Comparison of ENCODE assay signal across 19 cellular contexts in genomic region chr10:69385454-69386350, GRCh38. TPM values are rescaled to one million over a fixed set of nuclear protein-coding genes. Genes with fewer than 3 reads are reported as not detected.
DNase-seq lines count a peak whose midpoint lies in the region; ATAC-seq and TF ChIP-seq lines count a peak whose summit lies in the region.
"Had no signal": no experiment of that assay in that cellular context is flagged by ENCODE, and none has a peak within 500 bp of the region (broad histone marks: within the 10 kb centered on the region; RNA-seq: fewer than 3 reads in every experiment).

No MANE protein-coding gene starts in this region.

- peak overlapping the region; percentile 78; the same call in 1 of the 2 replicates for H3K27ac ChIP-seq in GM23338 (ENCODE audit: low read depth)
- peak overlapping the region; percentile 39 to 71 (median 65) for H3K27ac ChIP-seq in thyroid gland
- H3K27ac ChIP-seq in esophagus muscularis mucosa (replicated peaks in 1 of 4), result no peak overlapping the region
- no peak overlapping the region for H3K27ac ChIP-seq in PC-3 (ENCODE audit: low read length)
- H3K27ac ChIP-seq: BLaER1 treated with 17β-estradiol and CSF1 and Interleukin-3, amounts not matched to agents 10 nM and 100 nM; neural progenitor cell; right atrium auricular region had no signal

- H3K4me2 ChIP-seq in GM23338 (no peak overlapping the region), PC-3 (ENCODE audit: low read length) (no peak overlapping the region)
- H3K4me2 ChIP-seq: BLaER1 treated with 17β-estradiol and CSF1 and Interleukin-3, amounts not matched to agents 10 nM and 100 nM; neural progenitor cell; SK-N-SH had no signal

- H3K4me3 ChIP-seq in GM23338 (no peak overlapping the region), thyroid gland (replicated peaks in 1 of 3) (no peak overlapping the region), esophagus muscularis mucosa (no peak overlapping the region), PC-3 (ENCODE audit: low read length) (no peak overlapping the region)
- H3K4me3 ChIP-seq: BLaER1 treated with 17β-estradiol and CSF1 and Interleukin-3, amounts not matched to agents 10 nM and 100 nM; neural progenitor cell; right atrium auricular region had no signal

- no peaks in the 10 kb centered on the region; the same call in 1 of the 2 replicates for H4K20me1 ChIP-seq in GM23338 (replicated peaks; ENCODE audit: insufficient read depth)
- H4K20me1 ChIP-seq in PC-3 (ENCODE audit: low read length), result 0 out of 2 replicates have a peak, but pooled peaks cover 4% of the 10 kb centered on the region

- peaks cover 18% of the 10 kb centered on the region for H3K4me1 Mint-ChIP-seq in GM23338
- H3K4me1 Mint-ChIP-seq in activated T-helper 1 cell treated with anti-CD3 and anti-CD28 coated beads, Interleukin-12 subunit alpha, Interleukin-12 subunit beta, Interleukin-2, Interleukin-4 antibody, amounts not matched to agents 30 ng/mL and 10 ng/mL and 1 ng/mL, durations not matched to agents 14 hours and 24 hours and 36 hours (ENCODE audit: low read depth), result peaks cover 23% of the 10 kb centered on the region

- H3K9ac ChIP-seq in PC-3 (ENCODE audit: low read length), result no peak overlapping the region
- H3K9ac ChIP-seq: BLaER1 treated with 17β-estradiol and CSF1 and Interleukin-3, amounts not matched to agents 10 nM and 100 nM; neural progenitor cell; SK-N-SH had no signal

- no peak overlapping the region for H3K4me3 Mint-ChIP-seq in GM23338
- no peak overlapping the region for H3K4me3 Mint-ChIP-seq in activated T-helper 1 cell treated with anti-CD3 and anti-CD28 coated beads, Interleukin-12 subunit alpha, Interleukin-12 subunit beta, Interleukin-2, Interleukin-4 antibody, amounts not matched to agents 30 ng/mL and 10 ng/mL and 1 ng/mL, durations not matched to agents 14 hours and 24 hours and 36 hours
- H3K4me3 Mint-ChIP-seq: neural progenitor cell had no signal

- TF ChIP-seq POLR2A in thyroid gland (IDR thresholded peaks at IDR 0.05) (no peak), esophagus muscularis mucosa (IDR thresholded peaks at IDR 0.05; ENCODE audit: low read depth) (no peak)

- CTCF ChIA-PET in PC-3 (lab: Charles Lee), result interaction anchor here (0.6 kb wide), 1 partner anchor 147 kb away, joined by 4 read pairs; no protein-coding TSS in a partner anchor

- no peak overlapping the region; the same call in 1 of the 2 replicates for H3K27ac Mint-ChIP-seq in GM23338
- H3K27ac Mint-ChIP-seq in activated T-helper 1 cell treated with anti-CD3 and anti-CD28 coated beads, Interleukin-12 subunit alpha, Interleukin-12 subunit beta, Interleukin-2, Interleukin-4 antibody, amounts not matched to agents 30 ng/mL and 10 ng/mL and 1 ng/mL, durations not matched to agents 14 hours and 24 hours and 36 hours, result peak overlapping the region; percentile 36
- H3K27ac Mint-ChIP-seq: neural progenitor cell had no signal

- DNase-seq in GM23338 (ENCODE audit: low spot score) (no peak), left lobe of liver (ENCODE audit: low spot score) (no peak), thyroid gland (peak in 1 of 2 donors; percentile 50), esophagus muscularis mucosa (ENCODE audit: extremely low spot score) (no peak), PC-3 (no peak)
- no peak for DNase-seq in activated T-helper 1 cell treated with anti-CD3 and anti-CD28 coated beads, Interleukin-12 subunit alpha, Interleukin-12 subunit beta, Interleukin-2, Interleukin-4 antibody, amounts not matched to agents 30 ng/mL and 10 ng/mL and 1 ng/mL, durations not matched to agents 14 hours and 24 hours and 36 hours (ENCODE audit: low spot score)
- DNase-seq in stimulated activated naive CD4-positive, alpha-beta T cell (lab: John Stamatoyannopoulos, UW), result no peak
- DNase-seq: activated CD4-positive, alpha-beta T cell treated with anti-CD3 and anti-CD28 coated beads, Interleukin-2, amount 50 U/mL, for 48 hours; aorta; DMS79 treated with DMSO at 0.1 percent for 48 hours; mesendoderm; NCI-H2081; NCI-H524; SK-N-SH had no signal

- H3K4me1 ChIP-seq in GM23338 (ENCODE audit: insufficient read depth), result peaks cover 19% of the 10 kb centered on the region
- H3K4me1 ChIP-seq in thyroid gland, result peaks cover 25 to 32% of the 10 kb centered on the region in 2 donors
- peaks cover 11 to 33% (median 31%) of the 10 kb centered on the region in 4 donors for H3K4me1 ChIP-seq in esophagus muscularis mucosa
- peaks cover 36% of the 10 kb centered on the region for H3K4me1 ChIP-seq in PC-3 (ENCODE audit: insufficient read depth, low read length)

- H3K36me3 ChIP-seq in GM23338 (ENCODE audit: insufficient read depth) (peaks cover 72% of the 10 kb centered on the region), thyroid gland (peaks cover 21 to 72% of the 10 kb centered on the region in 2 donors), esophagus muscularis mucosa (peaks cover 46 to 100% (median 93%) of the 10 kb centered on the region in 4 donors), PC-3 (ENCODE audit: low read depth, low read length) (peaks cover 54% of the 10 kb centered on the region)
- H3K36me3 ChIP-seq: neural progenitor cell had no signal

- no peaks in the 10 kb centered on the region for H3K9me3 Mint-ChIP-seq in GM23338
- no peaks in the 10 kb centered on the region for H3K9me3 Mint-ChIP-seq in activated T-helper 1 cell treated with anti-CD3 and anti-CD28 coated beads, Interleukin-12 subunit alpha, Interleukin-12 subunit beta, Interleukin-2, Interleukin-4 antibody, amounts not matched to agents 30 ng/mL and 10 ng/mL and 1 ng/mL, durations not matched to agents 14 hours and 24 hours and 36 hours
- H3K9me3 Mint-ChIP-seq: neural progenitor cell had no signal

- TF ChIP-seq EP300 in esophagus muscularis mucosa (IDR thresholded peaks at IDR 0.05), result no peak

- no peak overlapping the region for H2AFZ ChIP-seq in GM23338
- no peak overlapping the region for H2AFZ ChIP-seq in PC-3 (ENCODE audit: low read length)
- H2AFZ ChIP-seq: neural progenitor cell had no signal

- H3K27me3 Mint-ChIP-seq in GM23338 (ENCODE audit: insufficient read depth, low read depth, poor library complexity), result peaks cover 5% of the 10 kb centered on the region
- H3K27me3 Mint-ChIP-seq in activated T-helper 1 cell treated with anti-CD3 and anti-CD28 coated beads, Interleukin-12 subunit alpha, Interleukin-12 subunit beta, Interleukin-2, Interleukin-4 antibody, amounts not matched to agents 30 ng/mL and 10 ng/mL and 1 ng/mL, durations not matched to agents 14 hours and 24 hours and 36 hours (ENCODE audit: insufficient read depth), result no peaks in the 10 kb centered on the region

- H3K9me2 ChIP-seq in GM23338 (ENCODE audit: insufficient read depth), result no peaks in the 10 kb centered on the region
- no peaks in the 10 kb centered on the region for H3K9me2 ChIP-seq in PC-3 (replicated peaks; ENCODE audit: low read length)
- H3K9me2 ChIP-seq: SK-N-SH had no signal

- no peaks in the 10 kb centered on the region for H3K27me3 ChIP-seq in GM23338 (ENCODE audit: insufficient read depth)
- H3K27me3 ChIP-seq in thyroid gland, result no peaks in the 10 kb centered on the region
- no peaks in the 10 kb centered on the region for H3K27me3 ChIP-seq in esophagus muscularis mucosa
- H3K27me3 ChIP-seq in PC-3 (ENCODE audit: low read length), result no peaks in the 10 kb centered on the region
- H3K27me3 ChIP-seq: BLaER1 treated with 17β-estradiol and CSF1 and Interleukin-3, amounts not matched to agents 10 nM and 100 nM; neural progenitor cell; right atrium auricular region had no signal

- POLR2A ChIA-PET in PC-3 (lab: Charles Lee; ENCODE audit: unreplicated experiment), result no interaction called here

- no TSS peak for BruUV-seq in PC-3 (replicated peaks; lab: Mats Ljungman, UMichigan)

- TF ChIP-seq CTCF in GM23338 (conservative IDR thresholded peaks at IDR 0.05; ENCODE audit: low read depth in 2 of 2) (no peak), thyroid gland (IDR thresholded peaks at IDR 0.05) (no peak), esophagus muscularis mucosa (IDR thresholded peaks at IDR 0.05) (no peak), PC-3 (conservative IDR thresholded peaks at IDR 0.05; ENCODE audit: low read depth, low read length) (no peak)

- peaks cover 8% of the 10 kb centered on the region; the same call in 1 of the 2 replicates for H3K79me2 ChIP-seq in GM23338 (replicated peaks; ENCODE audit: insufficient read depth)
- no peaks in the 10 kb centered on the region for H3K79me2 ChIP-seq in PC-3 (ENCODE audit: low read length)

- H3F3A ChIP-seq in GM23338 (replicated peaks; ENCODE audit: low read depth) (peaks cover 28% of the 10 kb centered on the region), PC-3 (ENCODE audit: low read length, unreplicated experiment) (peaks cover 4% of the 10 kb centered on the region)

- H3K9me3 ChIP-seq in thyroid gland, result no peaks in the 10 kb centered on the region
- H3K9me3 ChIP-seq in esophagus muscularis mucosa, result no peaks in the 10 kb centered on the region
- H3K9me3 ChIP-seq in PC-3 (ENCODE audit: low read length), result no peaks in the 10 kb centered on the region
- H3K9me3 ChIP-seq: BLaER1 treated with 17β-estradiol and CSF1 and Interleukin-3, amounts not matched to agents 10 nM and 100 nM; right atrium auricular region; SK-N-SH had no signal

- WGBS in thyroid gland, 2 donors, result 79 to 82% methylated on average over 11 of the region's 11 CpGs
- WGBS in esophagus muscularis mucosa, result 92% methylated on average over 10 of the region's 11 CpGs

- peaks cover 86% of the 10 kb centered on the region for H3K36me3 Mint-ChIP-seq in GM23338 (ENCODE audit: low read depth)
- peaks cover 53% of the 10 kb centered on the region for H3K36me3 Mint-ChIP-seq in activated T-helper 1 cell treated with anti-CD3 and anti-CD28 coated beads, Interleukin-12 subunit alpha, Interleukin-12 subunit beta, Interleukin-2, Interleukin-4 antibody, amounts not matched to agents 30 ng/mL and 10 ng/mL and 1 ng/mL, durations not matched to agents 14 hours and 24 hours and 36 hours (ENCODE audit: low read depth)

- ATAC-seq in GM23338 (no peak), left lobe of liver (peak; percentile 29), PC-3 (no peak; the same call in 1 of the 2 replicates)

- intact Hi-C loops in activated T-helper 1 cell treated with anti-CD3 and anti-CD28 coated beads, Interleukin-12 subunit alpha, Interleukin-12 subunit beta, Interleukin-2, Interleukin-4 antibody, amounts not matched to agents 30 ng/mL and 10 ng/mL and 1 ng/mL, durations not matched to agents 14 hours and 24 hours and 36 hours (cut with micrococcal nuclease), result no loop called here
- intact Hi-C loops in thyroid gland (cut with DNase I), result loop anchor here (5.0 kb wide), 1 partner anchor 53 kb away; no protein-coding TSS in a partner anchor
- intact Hi-C loops in esophagus muscularis mucosa (cut with DNase I), result no loop called here
- intact Hi-C loops in PC-3 (cut with micrococcal nuclease), result no loop called here

TF ChIP-seq in GM23338, 12 proteins besides CTCF, POLR2A, EP300 and RAD21 (continues in another document):
- TF ChIP-seq EZH2phosphoT487 (IDR thresholded peaks at IDR 0.05; ENCODE audit: unreplicated experiment), result no peak

RNA-seq across cellular contexts. Expression of gene TACR2, which starts 31.0 kb away (rescaled TPM):
- 0.54 TPM in 1 of 2 replicates, not detected in the other for total RNA-seq in GM23338 (2014; rRNA removed; shearing (Covaris generic))
- not detected in 2 replicates for polyA plus RNA-seq in GM23338 (2016; fragmentation: Nextera tagmentation; extraction: Ambion mirVana)
- not detected in 2 replicates for total RNA-seq in activated T-helper 1 cell treated with anti-CD3 and anti-CD28 coated beads, Interleukin-12 subunit alpha, Interleukin-12 subunit beta, Interleukin-2, Interleukin-4 antibody, amounts not matched to agents 30 ng/mL and 10 ng/mL and 1 ng/mL, durations not matched to agents 14 hours and 24 hours and 36 hours
- total RNA-seq in left lobe of liver (not detected), thyroid gland (not detected), esophagus muscularis mucosa (10 to 100 TPM; 51.4 to 72.6 (median 68.1) TPM), PC-3 (2014; rRNA removed) (0.40 TPM in 1 of 2 replicates, not detected in the other)
- total RNA-seq: endothelial cell of umbilical vein, OCI-LY7 had no signal

Comparison
In these comparisons a context has a peak if more than half of its experiments do, and no peak if none do; other contexts are left out.
1. H3K27ac ChIP-seq: peak in GM23338 (single experiment) and thyroid gland (3 of 3); none in esophagus muscularis mucosa (0 of 4) and PC-3 (single experiment).
2. RNA of gene TACR2, which starts 31.0 kb away (total RNA-seq): 51.4 to 72.6 TPM in esophagus muscularis mucosa; 0.40 TPM in PC-3, not detected in thyroid gland, not detected in activated T-helper 1 cell treated with anti-CD3 and anti-CD28 coated beads, Interleukin-12 subunit alpha, Interleukin-12 subunit beta, Interleukin-2, Interleukin-4 antibody, amounts not matched to agents 30 ng/mL and 10 ng/mL and 1 ng/mL, durations not matched to agents 14 hours and 24 hours and 36 hours, not detected in left lobe of liver (single experiment) and 0.54 TPM in GM23338; every median in the first group is over 10 times any median in the second.